10 cellular contexts compared by ENCODE assay signal in the genomic region with DNA sequence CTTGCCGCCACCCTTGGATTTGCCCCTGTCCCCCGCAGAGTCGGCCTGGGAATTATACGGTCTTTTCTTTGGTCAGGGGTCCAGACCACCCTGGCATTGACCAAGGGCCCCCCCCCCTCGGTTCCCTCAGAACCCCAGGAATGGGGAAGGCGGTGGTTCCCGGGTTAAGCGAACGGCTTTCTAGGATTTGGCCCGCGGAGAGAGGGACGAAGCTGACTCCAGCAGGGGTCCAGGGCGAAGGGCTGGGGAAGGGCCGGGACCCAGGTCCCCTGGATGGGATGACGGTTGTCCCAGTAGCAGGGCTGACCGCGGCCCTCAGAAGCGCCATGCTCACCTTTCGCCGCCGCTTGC. TPM values are rescaled to one million over a fixed set of nuclear protein-coding genes. Genes with fewer than 3 reads are reported as not detected.
DNase-seq lines count a peak whose midpoint lies in the region; ATAC-seq, FAIRE-seq and TF ChIP-seq lines count a peak whose summit lies in the region.
"Had no signal": no experiment of that assay in that cellular context is flagged by ENCODE, and none has a peak within 500 bp of the region (broad histone marks: within the 10 kb centered on the region; RNA-seq: fewer than 3 reads in every experiment).

No MANE protein-coding gene starts in this region.

- no peaks in the 10 kb centered on the region for H3K27me3 Mint-ChIP-seq in CD4-positive, alpha-beta T cell
- H3K27me3 Mint-ChIP-seq in endothelial cell (ENCODE audit: unreplicated experiment): peaks cover 6% of the 10 kb centered on the region

- FAIRE-seq in H54 (lab: Jason Lieb, UNC): no peak

- peak overlapping the region; percentile 81 for H3K27ac Mint-ChIP-seq in CD4-positive, alpha-beta T cell
- H3K27ac Mint-ChIP-seq in endothelial cell (ENCODE audit: unreplicated experiment): peak overlapping the region; percentile 34

- no peak for TF ChIP-seq POLR2A in H54 (IDR thresholded peaks at IDR 0.05; ENCODE audit: low read depth, low read length)

- H4K20me1 ChIP-seq in osteoblast (ENCODE audit: insufficient read depth, low read length): peaks cover 7% of the 10 kb centered on the region

- no peak for TF ChIP-seq CTCF in CD4-positive, alpha-beta T cell (IDR thresholded peaks at IDR 0.05)
- TF ChIP-seq CTCF in endothelial cell (IDR thresholded peaks at IDR 0.05; ENCODE audit: unreplicated experiment): no peak
- no peak for TF ChIP-seq CTCF in osteoblast (IDR thresholded peaks at IDR 0.05; ENCODE audit: extremely low read depth, low read depth, low read length)
- no peak for TF ChIP-seq CTCF in omental fat pad (IDR thresholded peaks at IDR 0.05)

- no peak for ATAC-seq in CD4-positive, alpha-beta T cell (ENCODE audit: poor library complexity)
- ATAC-seq in GM18868 (IDR thresholded peaks at IDR 0.05; ENCODE audit: unreplicated experiment) (no peak), omental fat pad (ENCODE audit: low FRiP score) (no peak)

- peak overlapping the region; percentile 3 for H3K27ac ChIP-seq in CD4-positive, alpha-beta T cell (ENCODE audit: low read depth, low read length)
- H3K27ac ChIP-seq in osteoblast (ENCODE audit: low read depth, low read length): peak overlapping the region; percentile 71

- H3K4me3 Mint-ChIP-seq in CD4-positive, alpha-beta T cell: peak overlapping the region; percentile 95
- H3K4me3 Mint-ChIP-seq in endothelial cell (ENCODE audit: unreplicated experiment): peak overlapping the region; percentile 90

- intact Hi-C loops in CD4-positive, alpha-beta T cell (cut with DNase I, micrococcal nuclease): loop anchor here in 1 of 2 experiments (5.0 to 10.0 kb wide), 2 partner anchors 439 to 557 kb away; partner anchors contain the start of genes DCAF1 and MANF

- DNase-seq in CD4-positive, alpha-beta T cell: no peak
- DNase-seq in NT2/D1 (ENCODE audit: low read depth, low spot score) (no peak), endothelial cell (ENCODE audit: low spot score) (no peak), osteoblast (ENCODE audit: insufficient read length, low spot score, missing footprints) (no peak), NCI-H187 (lab: John Stamatoyannopoulos, UW) (no peak), omental fat pad (ENCODE audit: low spot score) (no peak), H54 (ENCODE audit: insufficient read length, low spot score) (no peak)

- H3K36me3 ChIP-seq in NT2/D1 (ENCODE audit: insufficient read depth, insufficient read length, low read length) (peaks cover 43% of the 10 kb centered on the region), osteoblast (ENCODE audit: insufficient read depth, low read length) (peaks cover 45% of the 10 kb centered on the region)

- H3K4me3 ChIP-seq in NT2/D1 (ENCODE audit: insufficient read length, low read depth) (peak overlapping the region; percentile 82), osteoblast (ENCODE audit: insufficient read depth, low read length) (peak overlapping the region; percentile 85)

- no peaks in the 10 kb centered on the region for H3K9me3 ChIP-seq in CD4-positive, alpha-beta T cell (ENCODE audit: control insufficient read depth, low read length)
- H3K9me3 ChIP-seq in NT2/D1 (ENCODE audit: insufficient read depth, low read length) (no peaks in the 10 kb centered on the region), osteoblast (ENCODE audit: low read depth, low read length) (no peaks in the 10 kb centered on the region)

- POLR2A ChIA-PET in CD4-positive, alpha-beta T cell (lab: Charles Lee): interaction anchor here (0.6 to 3.4 kb wide), 11 partner anchors 26 to 116 kb away, joined by 3 to 35 read pairs (median 5); partner anchors contain the start of genes ABHD14A, ABHD14B, ACY1 and PCBP4

- peaks cover 36% of the 10 kb centered on the region for H3K4me1 Mint-ChIP-seq in CD4-positive, alpha-beta T cell (ENCODE audit: low read depth)
- peaks cover 20% of the 10 kb centered on the region for H3K4me1 Mint-ChIP-seq in endothelial cell (ENCODE audit: unreplicated experiment)

- H3K4me2 ChIP-seq in osteoblast (ENCODE audit: insufficient read depth, low read length): peak overlapping the region; percentile 100

- H3K4me1 ChIP-seq in NT2/D1 (ENCODE audit: insufficient read depth, insufficient read length): no peaks in the 10 kb centered on the region
- peaks cover 25% of the 10 kb centered on the region for H3K4me1 ChIP-seq in osteoblast (ENCODE audit: insufficient read depth, low read length)

- peaks cover 46% of the 10 kb centered on the region for H3K36me3 Mint-ChIP-seq in CD4-positive, alpha-beta T cell (ENCODE audit: low read depth)
- peaks cover 24% of the 10 kb centered on the region for H3K36me3 Mint-ChIP-seq in endothelial cell (ENCODE audit: low read depth, unreplicated experiment)

- H3K27me3 ChIP-seq in CD4-positive, alpha-beta T cell (ENCODE audit: control insufficient read depth, insufficient read depth, low read length): no peaks in the 10 kb centered on the region
- H3K27me3 ChIP-seq in NT2/D1 (ENCODE audit: insufficient read depth, insufficient read length): peaks cover 3% of the 10 kb centered on the region
- no peaks in the 10 kb centered on the region for H3K27me3 ChIP-seq in osteoblast (ENCODE audit: insufficient read depth, low read length)

- peak overlapping the region; percentile 88 for H3K9ac ChIP-seq in NT2/D1 (ENCODE audit: insufficient read length, low read depth)

- peak overlapping the region; percentile 65 for H2AFZ ChIP-seq in osteoblast (ENCODE audit: low read length)

- H3K79me2 ChIP-seq in osteoblast (ENCODE audit: insufficient read depth, low read length): peaks cover 37% of the 10 kb centered on the region

- CTCF ChIA-PET in CD4-positive, alpha-beta T cell (lab: Charles Lee): interaction anchor here (0.6 to 2.5 kb wide), 9 partner anchors 16 to 1461 kb away, joined by 3 to 18 read pairs (median 6); partner anchors contain the start of genes ABHD14B, ACY1 and RPL29

- no peaks in the 10 kb centered on the region for H3K9me3 Mint-ChIP-seq in CD4-positive, alpha-beta T cell
- H3K9me3 Mint-ChIP-seq in endothelial cell (ENCODE audit: unreplicated experiment): no peaks in the 10 kb centered on the region

RNA-seq across cellular contexts. Expression of gene RRP9, which starts 0.3 kb away (rescaled TPM):
- 1 to 10 TPM; 6.4 to 7.6 TPM for total RNA-seq in CD4-positive, alpha-beta T cell
- total RNA-seq in endothelial cell (ENCODE audit: unreplicated experiment) (20.6 TPM), osteoblast (18.0 and 20.6 TPM in 2 replicates), omental fat pad (10 to 100 TPM; 19.2 to 55.8 (median 21.3) TPM)

RNA-seq across cellular contexts. Expression of gene PARP3, which starts 0.7 kb away (rescaled TPM):
- 1 to 10 TPM; 5.8 to 6.4 TPM for total RNA-seq in CD4-positive, alpha-beta T cell
- total RNA-seq in endothelial cell (ENCODE audit: unreplicated experiment): 4.6 TPM
- total RNA-seq in osteoblast: 39.2 and 46.0 TPM in 2 replicates
- 10 to 100 TPM; 19.2 to 23.9 (median 22.8) TPM for total RNA-seq in omental fat pad

RNA-seq across cellular contexts. Expression of gene GPR62, which starts 13.8 kb away (rescaled TPM):
- total RNA-seq in CD4-positive, alpha-beta T cell: not detected
- total RNA-seq in endothelial cell (ENCODE audit: unreplicated experiment): not detected
- total RNA-seq in osteoblast: under 0.01 TPM in 1 of 2 replicates, not detected in the other
- under 1 TPM in 3 of 4 donors, not detected in 1; 0.19 to 0.37 (median 0.24) TPM for total RNA-seq in omental fat pad
- total RNA-seq: renal cortical epithelial cell; T-helper 2 cell treated with Interferon-gamma antibody and Interleukin-4, amounts not matched to agents 100 ng/mL and 5 ng/mL, for 36 hours had no signal

RNA-seq across cellular contexts. Expression of gene PCBP4, which starts 25.8 kb away (rescaled TPM):
- total RNA-seq in CD4-positive, alpha-beta T cell: 10 to 100 TPM; 14.7 to 16.8 TPM
- 60.6 TPM for total RNA-seq in endothelial cell (ENCODE audit: unreplicated experiment)
- total RNA-seq in osteoblast: 19.7 and 22.4 TPM in 2 replicates
- 10 to 100 TPM; 21.4 to 84.0 (median 23.4) TPM for total RNA-seq in omental fat pad

RNA-seq across cellular contexts. Expression of gene ABHD14B, which starts 32.4 kb away (rescaled TPM):
- 10 to 100 TPM; 52.4 to 58.2 TPM for total RNA-seq in CD4-positive, alpha-beta T cell
- total RNA-seq in endothelial cell (ENCODE audit: unreplicated experiment) (7.1 TPM), osteoblast (38.7 and 44.2 TPM in 2 replicates), omental fat pad (10 to 100 TPM; 57.3 to 87.1 (median 80.9) TPM)
